Comparison of ENCODE assay signal across 1 cellular context in the genomic region with DNA sequence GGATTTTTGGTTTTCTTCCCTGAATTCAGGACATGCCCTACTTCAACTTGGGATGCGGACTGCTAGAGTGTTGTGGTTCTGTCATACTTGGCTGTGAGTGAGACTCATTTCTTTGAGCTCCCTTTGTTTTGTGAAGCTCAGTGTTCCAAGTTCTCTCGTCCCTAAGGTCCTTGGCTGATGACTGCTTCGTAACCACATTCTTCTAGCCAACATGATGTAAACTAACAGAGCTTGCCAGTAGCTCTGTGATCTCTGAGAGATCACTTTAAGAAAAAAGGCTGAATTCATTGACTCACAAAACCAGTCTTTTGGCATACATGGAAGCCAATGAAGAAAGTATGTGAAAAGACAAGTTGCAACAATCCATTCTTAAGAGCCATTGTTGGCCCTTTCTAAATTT.
TF ChIP-seq lines count a peak whose summit lies in the region.

No MANE protein-coding gene starts in this region.

TF ChIP-seq in K562, 482 proteins besides CTCF, POLR2A, EP300 and RAD21 (continued from another document):
- TF ChIP-seq, protein P1, sequence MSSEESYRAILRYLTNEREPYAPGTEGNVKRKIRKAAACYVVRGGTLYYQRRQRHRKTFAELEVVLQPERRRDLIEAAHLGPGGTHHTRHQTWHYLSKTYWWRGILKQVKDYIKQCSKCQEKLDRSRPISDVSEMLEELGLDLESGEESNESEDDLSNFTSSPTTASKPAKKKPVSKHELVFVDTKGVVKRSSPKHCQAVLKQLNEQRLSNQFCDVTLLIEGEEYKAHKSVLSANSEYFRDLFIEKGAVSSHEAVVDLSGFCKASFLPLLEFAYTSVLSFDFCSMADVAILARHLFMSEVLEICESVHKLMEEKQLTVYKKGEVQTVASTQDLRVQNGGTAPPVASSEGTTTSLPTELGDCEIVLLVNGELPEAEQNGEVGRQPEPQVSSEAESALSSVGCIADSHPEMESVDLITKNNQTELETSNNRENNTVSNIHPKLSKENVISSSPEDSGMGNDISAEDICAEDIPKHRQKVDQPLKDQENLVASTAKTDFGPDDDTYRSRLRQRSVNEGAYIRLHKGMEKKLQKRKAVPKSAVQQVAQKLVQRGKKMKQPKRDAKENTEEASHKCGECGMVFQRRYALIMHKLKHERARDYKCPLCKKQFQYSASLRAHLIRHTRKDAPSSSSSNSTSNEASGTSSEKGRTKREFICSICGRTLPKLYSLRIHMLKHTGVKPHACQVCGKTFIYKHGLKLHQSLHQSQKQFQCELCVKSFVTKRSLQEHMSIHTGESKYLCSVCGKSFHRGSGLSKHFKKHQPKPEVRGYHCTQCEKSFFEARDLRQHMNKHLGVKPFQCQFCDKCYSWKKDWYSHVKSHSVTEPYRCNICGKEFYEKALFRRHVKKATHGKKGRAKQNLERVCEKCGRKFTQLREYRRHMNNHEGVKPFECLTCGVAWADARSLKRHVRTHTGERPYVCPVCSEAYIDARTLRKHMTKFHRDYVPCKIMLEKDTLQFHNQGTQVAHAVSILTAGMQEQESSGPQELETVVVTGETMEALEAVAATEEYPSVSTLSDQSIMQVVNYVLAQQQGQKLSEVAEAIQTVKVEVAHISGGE (CRISPR knock-in tag; IDR thresholded peaks at IDR 0.05), result no peak
- TF ChIP-seq CHD4 (IDR thresholded peaks at IDR 0.05; ENCODE audit: insufficient read depth, insufficient replicate concordance, low read depth, low read length, poor library complexity, severe bottlenecking), result no peak
- no peak for TF ChIP-seq CBX1 (IDR thresholded peaks at IDR 0.05; ENCODE audit: low read depth)
- TF ChIP-seq ESRRB (CRISPR knock-in tag; IDR thresholded peaks at IDR 0.05; ENCODE audit: borderline replicate concordance), result no peak
- no peak for TF ChIP-seq ATF7 (IDR thresholded peaks at IDR 0.05)
- no peak for TF ChIP-seq ZNF12 (CRISPR knock-in tag; IDR thresholded peaks at IDR 0.05)
- no peak for TF ChIP-seq CXXC5 (CRISPR knock-in tag; IDR thresholded peaks at IDR 0.05)
- TF ChIP-seq CHD2 (IDR thresholded peaks at IDR 0.05; ENCODE audit: low read depth, low read length), result no peak
- TF ChIP-seq, protein P2, sequence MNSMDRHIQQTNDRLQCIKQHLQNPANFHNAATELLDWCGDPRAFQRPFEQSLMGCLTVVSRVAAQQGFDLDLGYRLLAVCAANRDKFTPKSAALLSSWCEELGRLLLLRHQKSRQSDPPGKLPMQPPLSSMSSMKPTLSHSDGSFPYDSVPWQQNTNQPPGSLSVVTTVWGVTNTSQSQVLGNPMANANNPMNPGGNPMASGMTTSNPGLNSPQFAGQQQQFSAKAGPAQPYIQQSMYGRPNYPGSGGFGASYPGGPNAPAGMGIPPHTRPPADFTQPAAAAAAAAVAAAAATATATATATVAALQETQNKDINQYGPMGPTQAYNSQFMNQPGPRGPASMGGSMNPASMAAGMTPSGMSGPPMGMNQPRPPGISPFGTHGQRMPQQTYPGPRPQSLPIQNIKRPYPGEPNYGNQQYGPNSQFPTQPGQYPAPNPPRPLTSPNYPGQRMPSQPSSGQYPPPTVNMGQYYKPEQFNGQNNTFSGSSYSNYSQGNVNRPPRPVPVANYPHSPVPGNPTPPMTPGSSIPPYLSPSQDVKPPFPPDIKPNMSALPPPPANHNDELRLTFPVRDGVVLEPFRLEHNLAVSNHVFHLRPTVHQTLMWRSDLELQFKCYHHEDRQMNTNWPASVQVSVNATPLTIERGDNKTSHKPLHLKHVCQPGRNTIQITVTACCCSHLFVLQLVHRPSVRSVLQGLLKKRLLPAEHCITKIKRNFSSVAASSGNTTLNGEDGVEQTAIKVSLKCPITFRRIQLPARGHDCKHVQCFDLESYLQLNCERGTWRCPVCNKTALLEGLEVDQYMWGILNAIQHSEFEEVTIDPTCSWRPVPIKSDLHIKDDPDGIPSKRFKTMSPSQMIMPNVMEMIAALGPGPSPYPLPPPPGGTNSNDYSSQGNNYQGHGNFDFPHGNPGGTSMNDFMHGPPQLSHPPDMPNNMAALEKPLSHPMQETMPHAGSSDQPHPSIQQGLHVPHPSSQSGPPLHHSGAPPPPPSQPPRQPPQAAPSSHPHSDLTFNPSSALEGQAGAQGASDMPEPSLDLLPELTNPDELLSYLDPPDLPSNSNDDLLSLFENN (IDR thresholded peaks at IDR 0.05; ENCODE audit: low read depth in 2 of 2, low read length in 2 of 2), result no peak
